Comparison of ENCODE assay signal across 16 cellular contexts in the genomic region with DNA sequence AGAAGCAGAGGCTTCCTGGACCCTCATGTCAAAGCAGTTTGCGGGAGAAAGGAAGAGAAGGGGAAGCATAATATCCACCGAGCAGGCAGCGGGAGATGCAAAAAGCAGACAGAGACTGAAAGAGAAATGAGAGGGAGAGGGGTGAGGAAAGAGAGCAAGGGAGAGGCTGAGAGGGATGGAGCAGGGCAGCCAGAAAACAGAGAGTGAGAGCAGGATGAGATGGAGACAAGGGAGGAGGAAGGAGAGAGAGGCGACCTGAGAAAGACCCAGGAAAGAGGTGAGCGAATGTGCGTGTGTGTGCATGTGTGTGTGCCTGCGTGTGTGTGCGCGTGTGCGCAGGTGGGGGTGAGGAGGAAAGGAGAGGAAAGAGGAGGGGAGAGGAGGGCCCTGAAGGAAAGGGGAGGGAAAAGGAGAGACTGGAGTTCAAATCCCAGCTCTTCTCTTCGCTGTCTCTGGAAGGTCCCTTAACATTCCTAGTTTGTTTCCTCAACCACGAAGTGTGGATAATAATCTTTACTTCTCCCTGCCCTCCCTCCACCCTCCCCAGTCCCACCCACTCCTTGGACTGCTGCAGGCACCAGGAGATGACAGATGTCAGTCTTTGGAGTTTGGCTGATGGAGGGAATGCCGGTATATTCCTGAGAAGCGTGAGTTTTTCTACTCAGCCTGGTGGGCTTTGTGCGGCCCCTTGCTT.
A peak's percentile ranks its signal among the peaks of the same experiment; 100 is the strongest.
DNase-seq lines count a peak whose midpoint lies in the region; ATAC-seq, FAIRE-seq and TF ChIP-seq lines count a peak whose summit lies in the region.
"Had no signal": no experiment of that assay in that cellular context is flagged by ENCODE, and none has a peak within 500 bp of the region (broad histone marks: within the 10 kb centered on the region; RNA-seq: fewer than 3 reads in every experiment).

No MANE protein-coding gene starts in this region.

- intact Hi-C loops in spleen (cut with DNase I; ENCODE audit: low total_unique reads): no loop called here

- peaks cover 0 to under 1% of the 10 kb centered on the region in 2 donors for H3K9me3 Mint-ChIP-seq in stimulated activated naive B cell treated with anti-CD40 and anti-IgM and Interleukin-4, amounts not matched to agents 10 μg/mL and 1 μg/mL and 100 μg/mL, for 72 hours
- peaks cover 6% of the 10 kb centered on the region for H3K9me3 Mint-ChIP-seq in mesothelial cell of epicardium

- DNase-seq in urothelium cell line (ENCODE audit: low spot score) (no peak), mesothelial cell of epicardium (ENCODE audit: low spot score in 2 of 2, unreplicated experiment in 2 of 2) (no peak), spleen (no peak)
- DNase-seq in stimulated activated naive B cell treated with anti-CD40 and anti-IgM and Interleukin-4, amounts not matched to agents 10 μg/mL and 1 μg/mL and 100 μg/mL, for 72 hours: no peak
- DNase-seq: DMS79 treated with DMSO at 0.1 percent for 48 hours, KBM-7, NCI-H1105 treated with DMSO at 0.1 percent for 48 hours, NCI-H1694, NCI-H2081 treated with DMSO at 0.1 percent for 48 hours, NCI-H510A, NCI-H748 treated with DMSO at 0.1 percent for 48 hours had no signal

- ATAC-seq in stimulated activated naive B cell treated with anti-CD40 and anti-IgM and Interleukin-4, amounts not matched to agents 10 μg/mL and 1 μg/mL and 100 μg/mL, for 72 hours (replicated peaks): no peak

- H3K27ac ChIP-seq in HEK293 (ENCODE audit: extremely low read depth, low read depth, low read length) (no peak overlapping the region), duodenal mucosa (ENCODE audit: low read depth, low read length) (peak overlapping the region; percentile 65), muscle layer of duodenum (ENCODE audit: low read length) (peak overlapping the region; percentile 51), spleen (no peak overlapping the region)
- H3K27ac ChIP-seq: BLaER1 treated with 17β-estradiol and CSF1 and Interleukin-3, amounts not matched to agents 10 nM and 100 nM; RWPE1 had no signal

- H3K27me3 ChIP-seq in duodenal mucosa (ENCODE audit: control insufficient read depth in 1 of 2, insufficient read depth in 2 of 2, low read length in 2 of 2) (no peaks in the 10 kb centered on the region), muscle layer of duodenum (ENCODE audit: low read depth, low read length) (no peaks in the 10 kb centered on the region), spleen (replicated peaks in 1 of 7) (peaks cover 0 to 69% (median 19%) of the 10 kb centered on the region in 7 donors)
- H3K27me3 ChIP-seq: BLaER1 treated with 17β-estradiol and CSF1 and Interleukin-3, amounts not matched to agents 10 nM and 100 nM had no signal

- FAIRE-seq in urothelium cell line (lab: Jason Lieb, UNC): peak; percentile 82

- H3K9ac ChIP-seq in duodenal mucosa (ENCODE audit: low read depth in 1 of 2, low read length in 2 of 2): peak overlapping the region; percentile 52 to 55
- H3K9ac ChIP-seq: BLaER1 treated with 17β-estradiol and CSF1 and Interleukin-3, amounts not matched to agents 10 nM and 100 nM had no signal

- POLR2A ChIA-PET in HEK293 (lab: Yijun Ruan, JAX): no interaction called here

- no peak overlapping the region for H3K4me3 ChIP-seq in HEK293 (ENCODE audit: low read depth, low read length)
- peak overlapping the region; percentile 49 to 53 for H3K4me3 ChIP-seq in duodenal mucosa (ENCODE audit: low read depth in 1 of 2, low read length in 2 of 2)
- no peak overlapping the region for H3K4me3 ChIP-seq in muscle layer of duodenum (ENCODE audit: low read depth in 1 of 2, low read length in 2 of 2)
- no peak overlapping the region for H3K4me3 ChIP-seq in spleen
- H3K4me3 ChIP-seq: BLaER1 treated with 17β-estradiol and CSF1 and Interleukin-3, amounts not matched to agents 10 nM and 100 nM had no signal

- H3K4me3 Mint-ChIP-seq in stimulated activated naive B cell treated with anti-CD40 and anti-IgM and Interleukin-4, amounts not matched to agents 10 μg/mL and 1 μg/mL and 100 μg/mL, for 72 hours: no peak overlapping the region
- H3K4me3 Mint-ChIP-seq in mesothelial cell of epicardium: no peak overlapping the region

- H3K36me3 Mint-ChIP-seq in stimulated activated naive B cell treated with anti-CD40 and anti-IgM and Interleukin-4, amounts not matched to agents 10 μg/mL and 1 μg/mL and 100 μg/mL, for 72 hours: no peaks in the 10 kb centered on the region
- no peaks in the 10 kb centered on the region for H3K36me3 Mint-ChIP-seq in mesothelial cell of epicardium

- H3K36me3 ChIP-seq in HEK293 (ENCODE audit: control insufficient read depth in 2 of 2, insufficient read depth in 1 of 2, low read length in 2 of 2) (no peaks in the 10 kb centered on the region), duodenal mucosa (ENCODE audit: control insufficient read depth in 1 of 2, insufficient read depth in 2 of 2, low read length in 2 of 2) (peaks cover 0 to 3% of the 10 kb centered on the region in 2 donors), muscle layer of duodenum (ENCODE audit: control insufficient read depth in 1 of 2, insufficient read depth in 2 of 2, low read length in 2 of 2) (no peaks in the 10 kb centered on the region), spleen (no peaks in the 10 kb centered on the region)
- H3K36me3 ChIP-seq: BLaER1 treated with 17β-estradiol and CSF1 and Interleukin-3, amounts not matched to agents 10 nM and 100 nM had no signal

- H3K4me1 ChIP-seq in HEK293 (ENCODE audit: control insufficient read depth, insufficient read depth, low read length) (no peaks in the 10 kb centered on the region), duodenal mucosa (ENCODE audit: control insufficient read depth in 1 of 2, insufficient read depth in 2 of 2, low read length in 2 of 2) (peaks cover 34 to 51% of the 10 kb centered on the region in 2 donors), muscle layer of duodenum (ENCODE audit: control insufficient read depth in 1 of 2, insufficient read depth in 2 of 2, low read length in 2 of 2) (peaks cover 0 to 5% of the 10 kb centered on the region in 2 donors), spleen (no peaks in the 10 kb centered on the region)

- 61 to 66% (median 65%) methylated on average over 15 of the region's 15 CpGs for WGBS in spleen, 5 donors

- H3K4me1 Mint-ChIP-seq in stimulated activated naive B cell treated with anti-CD40 and anti-IgM and Interleukin-4, amounts not matched to agents 10 μg/mL and 1 μg/mL and 100 μg/mL, for 72 hours: no peaks in the 10 kb centered on the region
- peaks cover 33% of the 10 kb centered on the region for H3K4me1 Mint-ChIP-seq in mesothelial cell of epicardium

- CTCF ChIA-PET in HEK293 (lab: Yijun Ruan, JAX): interaction anchor here (1.3 to 1.4 kb wide), 2 partner anchors 17 to 19 kb away, joined by 3 to 8 read pairs; no protein-coding TSS in a partner anchor

- no peak for TF ChIP-seq POLR2A in spleen (IDR thresholded peaks at IDR 0.05)

- TF ChIP-seq CTCF in HEK293 (tag by site-specific recombination; IDR thresholded peaks at IDR 0.05): no peak
- TF ChIP-seq CTCF in mesothelial cell of epicardium (IDR thresholded peaks at IDR 0.05; ENCODE audit: unreplicated experiment): no peak
- TF ChIP-seq CTCF in spleen (IDR thresholded peaks at IDR 0.05 in 8 of 11, conservative IDR thresholded peaks at IDR 0.05 in 3 of 11): no peak

- no peak overlapping the region for H3K27ac Mint-ChIP-seq in stimulated activated naive B cell treated with anti-CD40 and anti-IgM and Interleukin-4, amounts not matched to agents 10 μg/mL and 1 μg/mL and 100 μg/mL, for 72 hours
- H3K27ac Mint-ChIP-seq in mesothelial cell of epicardium: no peak overlapping the region

- H3K27me3 Mint-ChIP-seq in stimulated activated naive B cell treated with anti-CD40 and anti-IgM and Interleukin-4, amounts not matched to agents 10 μg/mL and 1 μg/mL and 100 μg/mL, for 72 hours: peaks cover 45 to 46% of the 10 kb centered on the region in 2 donors
- peaks cover 3% of the 10 kb centered on the region for H3K27me3 Mint-ChIP-seq in mesothelial cell of epicardium (ENCODE audit: low read depth)

- no peaks in the 10 kb centered on the region for H3K9me3 ChIP-seq in HEK293 (ENCODE audit: control insufficient read depth, insufficient read depth, low read depth, low read length)
- H3K9me3 ChIP-seq in duodenal mucosa (ENCODE audit: control insufficient read depth in 1 of 2, low read length in 2 of 2): no peaks in the 10 kb centered on the region
- H3K9me3 ChIP-seq in muscle layer of duodenum (ENCODE audit: control insufficient read depth in 1 of 2, low read length in 2 of 2): peaks cover 0 to 3% of the 10 kb centered on the region in 2 donors
- H3K9me3 ChIP-seq in spleen: no peaks in the 10 kb centered on the region
- H3K9me3 ChIP-seq: BLaER1 treated with 17β-estradiol and CSF1 and Interleukin-3, amounts not matched to agents 10 nM and 100 nM had no signal

TF ChIP-seq in HEK293, 187 proteins besides CTCF, POLR2A, EP300 and RAD21 (continues in another document):
- TF ChIP-seq ZEB2 (tag by site-specific recombination; IDR thresholded peaks at IDR 0.05): no peak
- peak; percentile 60; the same call in 1 of the 2 replicates for TF ChIP-seq ZSCAN4 (tag by site-specific recombination; IDR thresholded peaks at IDR 0.05)
- TF ChIP-seq ZNF223 (tag by site-specific recombination; IDR thresholded peaks at IDR 0.05): no peak
- TF ChIP-seq BCL11A (tag by site-specific recombination; IDR thresholded peaks at IDR 0.05; ENCODE audit: low read depth): no peak
- no peak for TF ChIP-seq ZNF280C (tag by site-specific recombination; IDR thresholded peaks at IDR 0.05)

Comparison
In these comparisons a context has a peak if more than half of its experiments do, and no peak if none do; other contexts are left out.
1. H3K27ac ChIP-seq: peak in duodenal mucosa (single experiment) and muscle layer of duodenum (single experiment); none in HEK293 (single experiment) and spleen (0 of 8).
2. H3K4me3 ChIP-seq: peak in duodenal mucosa (2 of 2); none in HEK293 (single experiment), muscle layer of duodenum (0 of 2) and spleen (0 of 8).